10 cellular contexts compared by ENCODE assay signal in genomic region chr14:22531451-22532344, GRCh38. TPM values are rescaled to one million over a fixed set of nuclear protein-coding genes. Genes with fewer than 3 reads are reported as not detected.
DNase-seq lines count a peak whose midpoint lies in the region; ATAC-seq and TF ChIP-seq lines count a peak whose summit lies in the region.
"Had no signal": no experiment of that assay in that cellular context is flagged by ENCODE, and none has a peak within 500 bp of the region (broad histone marks: within the 10 kb centered on the region; RNA-seq: fewer than 3 reads in every experiment).

No MANE protein-coding gene starts in this region.

- TF ChIP-seq CTCF in mucosa of descending colon (IDR thresholded peaks at IDR 0.05) = no peak

- DNase-seq in mucosa of descending colon (no peak), NAMALWA (ENCODE audit: low spot score) (no peak), NCI-H2227 (lab: John Stamatoyannopoulos, UW; ENCODE audit: unreplicated experiment) (no peak), NCI-H187 (lab: John Stamatoyannopoulos, UW) (no peak)
- no peak for DNase-seq in central memory CD4-positive, alpha-beta T cell
- DNase-seq: left ventricle myocardium superior had no signal

- H3K4me3 ChIP-seq in mucosa of descending colon = no peak overlapping the region
- H3K4me3 ChIP-seq: SK-N-MC had no signal

- no peaks in the 10 kb centered on the region for H3K9me3 ChIP-seq in mucosa of descending colon

- no peaks in the 10 kb centered on the region for H3K4me1 ChIP-seq in mucosa of descending colon (ENCODE audit: low read depth)

- no peaks in the 10 kb centered on the region for H3K36me3 ChIP-seq in mucosa of descending colon (ENCODE audit: low read depth)

- peak; percentile 50 for ATAC-seq in GM18520 (IDR thresholded peaks at IDR 0.05; ENCODE audit: unreplicated experiment)
- peak; percentile 75 for ATAC-seq in GM21447 (IDR thresholded peaks at IDR 0.05; ENCODE audit: unreplicated experiment)
- peak; percentile 73 for ATAC-seq in HG03439 (IDR thresholded peaks at IDR 0.05; ENCODE audit: unreplicated experiment)
- ATAC-seq in mucosa of descending colon = peak; percentile 59

- intact Hi-C loops in mucosa of descending colon (cut with DNase I, micrococcal nuclease) = no loop called here

RNA-seq across cellular contexts. Expression of gene DAD1, which starts 57.3 kb away (rescaled TPM):
- 100 to 1,000 TPM; 124 to 148 (median 140) TPM for total RNA-seq in mucosa of descending colon
